Comparison of ENCODE assay signal across 8 cellular contexts in genomic region chr15:43370975-43371974, GRCh38. TPM values are rescaled to one million over a fixed set of nuclear protein-coding genes. Genes with fewer than 3 reads are reported as not detected.
DNase-seq lines count a peak whose midpoint lies in the region; ATAC-seq and TF ChIP-seq lines count a peak whose summit lies in the region.

TUBGCP4 (plus strand) TSS chr15:43371101; CDS start chr15:43371355, 254 bp downstream.
ZSCAN29 (minus strand) TSS chr15:43371043; CDS start chr15:43369913, 1,130 bp downstream.

- H3K27me3 Mint-ChIP-seq in CD14-positive monocyte (ENCODE audit: low read depth in 3 of 3) (peaks cover 0 to 4% (median 0%) of the 10 kb centered on the region in 3 donors), endothelial cell (ENCODE audit: unreplicated experiment) (peaks cover 7% of the 10 kb centered on the region), mesothelial cell of epicardium (ENCODE audit: low read depth) (no peaks in the 10 kb centered on the region)
- H3K27me3 Mint-ChIP-seq in activated CD8-positive, alpha-beta memory T cell treated with anti-CD3 and anti-CD28 coated beads, Interleukin-2, amount 10 ng/mL, durations not matched to agents 7 days and 5 days: no peaks in the 10 kb centered on the region

- ATAC-seq in GM19395 (IDR thresholded peaks at IDR 0.05; ENCODE audit: unreplicated experiment): peak; percentile 85
- ATAC-seq in activated CD8-positive, alpha-beta memory T cell treated with anti-CD3 and anti-CD28 coated beads, Interleukin-2, amount 10 ng/mL, durations not matched to agents 7 days and 5 days: peak; percentile 91

- DNase-seq in CD14-positive monocyte (ENCODE audit: low spot score): peak; percentile 71
- peak; percentile 75 to 81 for DNase-seq in HL-60 (ENCODE audit: low read depth in 1 of 2, low spot score in 1 of 2)
- peak; percentile 54 to 68 for DNase-seq in NOMO-1 (lab: John Stamatoyannopoulos, UW; ENCODE audit: unreplicated experiment in 2 of 2)
- DNase-seq in activated CD8-positive, alpha-beta memory T cell treated with anti-CD3 and anti-CD28 coated beads, Interleukin-2, amount 10 ng/mL, durations not matched to agents 7 days and 5 days: peak; percentile 88
- peak; percentile 88 for DNase-seq in endothelial cell (ENCODE audit: low spot score)
- peak; percentile 77 to 88 for DNase-seq in mesothelial cell of epicardium (ENCODE audit: low spot score in 2 of 2, unreplicated experiment in 2 of 2)
- DNase-seq in stimulated activated CD8-positive, alpha-beta memory T cell treated with anti-CD3 and anti-CD28 coated beads, Interleukin-15, amount 100 ng/mL, for 48 hours (ENCODE audit: low read depth in 2 of 2): peak; percentile 75 to 80

- H3K4me3 Mint-ChIP-seq in CD14-positive monocyte (peak within 1 kb of the TSS; percentile 94 to 97), endothelial cell (ENCODE audit: unreplicated experiment) (peak within 1 kb of the TSS; percentile 97), mesothelial cell of epicardium (peak within 1 kb of the TSS; percentile 96)
- peak within 1 kb of the TSS; percentile 88 for H3K4me3 Mint-ChIP-seq in activated CD8-positive, alpha-beta memory T cell treated with anti-CD3 and anti-CD28 coated beads, Interleukin-2, amount 10 ng/mL, durations not matched to agents 7 days and 5 days

- H3K36me3 Mint-ChIP-seq in CD14-positive monocyte (peaks cover 26 to 29% of the 10 kb centered on the region in 2 donors), endothelial cell (ENCODE audit: low read depth, unreplicated experiment) (peaks cover 32% of the 10 kb centered on the region), mesothelial cell of epicardium (peaks cover 33% of the 10 kb centered on the region)
- peaks cover 48% of the 10 kb centered on the region for H3K36me3 Mint-ChIP-seq in activated CD8-positive, alpha-beta memory T cell treated with anti-CD3 and anti-CD28 coated beads, Interleukin-2, amount 10 ng/mL, durations not matched to agents 7 days and 5 days

- peak within 1 kb of the TSS; percentile 91 for H3K27ac ChIP-seq in HL-60 (replicated peaks)

- H3K4me1 Mint-ChIP-seq in CD14-positive monocyte (peaks cover 46% of the 10 kb centered on the region), endothelial cell (ENCODE audit: unreplicated experiment) (peaks cover 42% of the 10 kb centered on the region), mesothelial cell of epicardium (peaks cover 38% of the 10 kb centered on the region)
- H3K4me1 Mint-ChIP-seq in activated CD8-positive, alpha-beta memory T cell treated with anti-CD3 and anti-CD28 coated beads, Interleukin-2, amount 10 ng/mL, durations not matched to agents 7 days and 5 days: peaks cover 50% of the 10 kb centered on the region

- H3K4me3 ChIP-seq in HL-60 (replicated peaks; ENCODE audit: insufficient read depth, low read length): peak within 1 kb of the TSS; percentile 89

- H3K9me3 Mint-ChIP-seq in CD14-positive monocyte (peaks cover 2 to 6% (median 3%) of the 10 kb centered on the region in 7 donors), endothelial cell (ENCODE audit: unreplicated experiment) (no peaks in the 10 kb centered on the region), mesothelial cell of epicardium (peaks cover 14% of the 10 kb centered on the region)
- H3K9me3 Mint-ChIP-seq in activated CD8-positive, alpha-beta memory T cell treated with anti-CD3 and anti-CD28 coated beads, Interleukin-2, amount 10 ng/mL, durations not matched to agents 7 days and 5 days (ENCODE audit: low read depth): peaks cover 14% of the 10 kb centered on the region

- CTCF ChIA-PET in activated CD8-positive, alpha-beta memory T cell treated with anti-CD3 and anti-CD28 coated beads, Interleukin-2, amount 10 ng/mL, durations not matched to agents 7 days and 5 days (lab: Charles Lee): interaction anchor here (0.6 to 3.1 kb wide), 11 partner anchors 9 to 406 kb away, joined by 3 to 8 read pairs (median 4); partner anchors contain the start of gene ELL3

- H3K27ac Mint-ChIP-seq in CD14-positive monocyte: peak within 1 kb of the TSS; percentile 50 to 90 (median 82)
- peak within 1 kb of the TSS; percentile 84 for H3K27ac Mint-ChIP-seq in activated CD8-positive, alpha-beta memory T cell treated with anti-CD3 and anti-CD28 coated beads, Interleukin-2, amount 10 ng/mL, durations not matched to agents 7 days and 5 days
- peak within 1 kb of the TSS; percentile 89 for H3K27ac Mint-ChIP-seq in endothelial cell (ENCODE audit: unreplicated experiment)
- H3K27ac Mint-ChIP-seq in mesothelial cell of epicardium: peak within 1 kb of the TSS; percentile 92

- H3K27me3 ChIP-seq in HL-60 (ENCODE audit: insufficient read depth, poor library complexity, severe bottlenecking): no peaks in the 10 kb centered on the region

- TF ChIP-seq CTCF in CD14-positive monocyte (IDR thresholded peaks at IDR 0.05): no peak
- TF ChIP-seq CTCF in HL-60 (IDR thresholded peaks at IDR 0.05; ENCODE audit: insufficient read depth, low read length): peak; percentile 20
- peak; percentile 34 for TF ChIP-seq CTCF in endothelial cell (IDR thresholded peaks at IDR 0.05; ENCODE audit: unreplicated experiment)
- no peak for TF ChIP-seq CTCF in mesothelial cell of epicardium (IDR thresholded peaks at IDR 0.05; ENCODE audit: unreplicated experiment)

- intact Hi-C loops in CD14-positive monocyte (cut with micrococcal nuclease): no loop called here

RNA-seq across cellular contexts. Expression of gene TUBGCP4, which starts in this region (rescaled TPM):
- polyA plus RNA-seq in CD14-positive monocyte: 1 to 10 TPM; 6.1 to 7.6 TPM
- 10 to 100 TPM; 38.9 to 49.9 TPM for total RNA-seq in activated CD8-positive, alpha-beta memory T cell treated with anti-CD3 and anti-CD28 coated beads, Interleukin-2, amount 10 ng/mL, durations not matched to agents 7 days and 5 days
- 14.6 TPM for total RNA-seq in endothelial cell (ENCODE audit: unreplicated experiment)
- total RNA-seq in mesothelial cell of epicardium: 25.4 to 29.1 TPM (median 26.3 TPM) in 3 replicates

RNA-seq across cellular contexts. Expression of gene ZSCAN29, which starts in this region (rescaled TPM):
- 1 to 10 TPM; 2.6 to 4.3 TPM for polyA plus RNA-seq in CD14-positive monocyte
- total RNA-seq in activated CD8-positive, alpha-beta memory T cell treated with anti-CD3 and anti-CD28 coated beads, Interleukin-2, amount 10 ng/mL, durations not matched to agents 7 days and 5 days: 10 to 100 TPM; 31.2 to 34.7 TPM
- total RNA-seq in endothelial cell (ENCODE audit: unreplicated experiment): 45.5 TPM
- total RNA-seq in mesothelial cell of epicardium: 32.1 to 35.5 TPM (median 33.7 TPM) in 3 replicates

Comparison
In these comparisons a context has a peak if more than half of its experiments do, and no peak if none do; other contexts are left out.
1. Peak in every context shown above with its lines: DNase-seq, ATAC-seq, H3K4me3 ChIP-seq and H3K27ac ChIP-seq.
2. CTCF ChIP-seq: peak in HL-60 (single experiment) and endothelial cell (single experiment); none in CD14-positive monocyte (single experiment) and mesothelial cell of epicardium (single experiment).